Comparison of ENCODE assay signal across 8 cellular contexts in genomic region chr10:119341236-119342016, GRCh38.
A peak's percentile ranks its signal among the peaks of the same experiment; 100 is the strongest.
DNase-seq lines count a peak whose midpoint lies in the region; ATAC-seq, FAIRE-seq and TF ChIP-seq lines count a peak whose summit lies in the region.

No MANE protein-coding gene starts in this region.

- no peak overlapping the region for H3K4me3 ChIP-seq in liver (ENCODE audit: low read depth in 1 of 3, low read length in 3 of 3)

- peak overlapping the region; percentile 28 to 49 for H3K27ac ChIP-seq in liver (ENCODE audit: low read depth in 1 of 2, low read length in 2 of 2)

- H3K27ac Mint-ChIP-seq in activated naive CD8-positive, alpha-beta T cell treated with anti-CD3 and anti-CD28 coated beads, Interleukin-2, amount 10 ng/mL, durations not matched to agents 7 days and 5 days: no peak overlapping the region

- H3K9ac ChIP-seq in liver (ENCODE audit: low read depth in 1 of 2, low read length in 2 of 2): no peak overlapping the region

- DNase-seq in AG08395 (ENCODE audit: low spot score) (peak; percentile 72), RCC 7860 (ENCODE audit: low spot score) (peak; percentile 74)
- DNase-seq in activated naive CD8-positive, alpha-beta T cell treated with anti-CD3 and anti-CD28 coated beads, Interleukin-2, amount 10 ng/mL, durations not matched to agents 7 days and 5 days: no peak
- peak; percentile 15 for DNase-seq in stimulated activated CD8-positive, alpha-beta memory T cell treated with anti-CD3 and anti-CD28 coated beads, Interleukin-7, amount 100 ng/mL, for 24 hours (ENCODE audit: low read depth)

- peaks cover 6% of the 10 kb centered on the region for H3K36me3 Mint-ChIP-seq in activated naive CD8-positive, alpha-beta T cell treated with anti-CD3 and anti-CD28 coated beads, Interleukin-2, amount 10 ng/mL, durations not matched to agents 7 days and 5 days

- H3K36me3 ChIP-seq in liver (ENCODE audit: control insufficient read depth in 4 of 4, insufficient read depth in 3 of 4, low read depth in 1 of 4, low read length in 3 of 4): no peaks in the 10 kb centered on the region

- no peaks in the 10 kb centered on the region for H3K27me3 Mint-ChIP-seq in activated naive CD8-positive, alpha-beta T cell treated with anti-CD3 and anti-CD28 coated beads, Interleukin-2, amount 10 ng/mL, durations not matched to agents 7 days and 5 days

- TF ChIP-seq CTCF in liver (IDR thresholded peaks at IDR 0.05; ENCODE audit: low read depth, low read length, missing input control): no peak

- POLR2A ChIA-PET in activated naive CD8-positive, alpha-beta T cell treated with anti-CD3 and anti-CD28 coated beads, Interleukin-2, amount 10 ng/mL, durations not matched to agents 7 days and 5 days (lab: Charles Lee): no interaction called here

- H3K9me3 Mint-ChIP-seq in activated naive CD8-positive, alpha-beta T cell treated with anti-CD3 and anti-CD28 coated beads, Interleukin-2, amount 10 ng/mL, durations not matched to agents 7 days and 5 days: no peaks in the 10 kb centered on the region

- TF ChIP-seq RAD21 in liver (IDR thresholded peaks at IDR 0.05): peak in 1 of 2 donors; percentile 34

- peaks cover 0 to 12% (median 5%) of the 10 kb centered on the region in 4 donors for H3K4me1 ChIP-seq in liver (ENCODE audit: control insufficient read depth in 4 of 4, insufficient read depth in 4 of 4, low read length in 3 of 4)

- no peaks in the 10 kb centered on the region for H3K27me3 ChIP-seq in liver (ENCODE audit: control insufficient read depth in 4 of 4, insufficient read depth in 4 of 4, low read length in 3 of 4)

- peaks cover 12% of the 10 kb centered on the region for H3K4me1 Mint-ChIP-seq in activated naive CD8-positive, alpha-beta T cell treated with anti-CD3 and anti-CD28 coated beads, Interleukin-2, amount 10 ng/mL, durations not matched to agents 7 days and 5 days

- H3K9me3 ChIP-seq in liver (ENCODE audit: control insufficient read depth in 4 of 4, low read length in 3 of 4): no peaks in the 10 kb centered on the region

- no peak overlapping the region for H3K4me3 Mint-ChIP-seq in activated naive CD8-positive, alpha-beta T cell treated with anti-CD3 and anti-CD28 coated beads, Interleukin-2, amount 10 ng/mL, durations not matched to agents 7 days and 5 days

- 72% methylated on average over 11 of the region's 11 CpGs for WGBS in liver

- peak; percentile 91 for ATAC-seq in activated naive CD8-positive, alpha-beta T cell treated with anti-CD3 and anti-CD28 coated beads, Interleukin-2, amount 10 ng/mL, durations not matched to agents 7 days and 5 days (ENCODE audit: low read depth)
- ATAC-seq in GM18867 (IDR thresholded peaks at IDR 0.05; ENCODE audit: unreplicated experiment) (no peak), GM21723 (IDR thresholded peaks at IDR 0.05; ENCODE audit: unreplicated experiment) (no peak), HG03097 (IDR thresholded peaks at IDR 0.05; ENCODE audit: low FRiP score, unreplicated experiment) (no peak)

- FAIRE-seq in RCC 7860 (lab: Jason Lieb, UNC): peak; percentile 72

TF ChIP-seq in liver, 16 proteins besides CTCF, POLR2A, EP300 and RAD21:
- TF ChIP-seq, protein P1, sequence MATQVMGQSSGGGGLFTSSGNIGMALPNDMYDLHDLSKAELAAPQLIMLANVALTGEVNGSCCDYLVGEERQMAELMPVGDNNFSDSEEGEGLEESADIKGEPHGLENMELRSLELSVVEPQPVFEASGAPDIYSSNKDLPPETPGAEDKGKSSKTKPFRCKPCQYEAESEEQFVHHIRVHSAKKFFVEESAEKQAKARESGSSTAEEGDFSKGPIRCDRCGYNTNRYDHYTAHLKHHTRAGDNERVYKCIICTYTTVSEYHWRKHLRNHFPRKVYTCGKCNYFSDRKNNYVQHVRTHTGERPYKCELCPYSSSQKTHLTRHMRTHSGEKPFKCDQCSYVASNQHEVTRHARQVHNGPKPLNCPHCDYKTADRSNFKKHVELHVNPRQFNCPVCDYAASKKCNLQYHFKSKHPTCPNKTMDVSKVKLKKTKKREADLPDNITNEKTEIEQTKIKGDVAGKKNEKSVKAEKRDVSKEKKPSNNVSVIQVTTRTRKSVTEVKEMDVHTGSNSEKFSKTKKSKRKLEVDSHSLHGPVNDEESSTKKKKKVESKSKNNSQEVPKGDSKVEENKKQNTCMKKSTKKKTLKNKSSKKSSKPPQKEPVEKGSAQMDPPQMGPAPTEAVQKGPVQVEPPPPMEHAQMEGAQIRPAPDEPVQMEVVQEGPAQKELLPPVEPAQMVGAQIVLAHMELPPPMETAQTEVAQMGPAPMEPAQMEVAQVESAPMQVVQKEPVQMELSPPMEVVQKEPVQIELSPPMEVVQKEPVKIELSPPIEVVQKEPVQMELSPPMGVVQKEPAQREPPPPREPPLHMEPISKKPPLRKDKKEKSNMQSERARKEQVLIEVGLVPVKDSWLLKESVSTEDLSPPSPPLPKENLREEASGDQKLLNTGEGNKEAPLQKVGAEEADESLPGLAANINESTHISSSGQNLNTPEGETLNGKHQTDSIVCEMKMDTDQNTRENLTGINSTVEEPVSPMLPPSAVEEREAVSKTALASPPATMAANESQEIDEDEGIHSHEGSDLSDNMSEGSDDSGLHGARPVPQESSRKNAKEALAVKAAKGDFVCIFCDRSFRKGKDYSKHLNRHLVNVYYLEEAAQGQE (IDR thresholded peaks at IDR 0.05): peak; percentile 27
- no peak for TF ChIP-seq FOXA2 (IDR thresholded peaks at IDR 0.05)
- TF ChIP-seq NR2F2 (IDR thresholded peaks at IDR 0.05): no peak
- TF ChIP-seq HNF4A (conservative IDR thresholded peaks at IDR 0.05): peak; percentile 83 to 88
- no peak for TF ChIP-seq GABPA (IDR thresholded peaks at IDR 0.05 in 1 of 2, conservative IDR thresholded peaks at IDR 0.05 in 1 of 2)
- TF ChIP-seq TAF1 (conservative IDR thresholded peaks at IDR 0.05): no peak
- TF ChIP-seq SP1 (IDR thresholded peaks at IDR 0.05): peak; percentile 82
- TF ChIP-seq FOXA1 (IDR thresholded peaks at IDR 0.05): no peak
- peak; percentile 54 to 63 for TF ChIP-seq RXRA (IDR thresholded peaks at IDR 0.05)
- TF ChIP-seq JUND (IDR thresholded peaks at IDR 0.05): peak in 1 of 2 donors; percentile 13
- TF ChIP-seq EGR1 (IDR thresholded peaks at IDR 0.05; ENCODE audit: low read depth in 2 of 2): no peak
- TF ChIP-seq MAX (IDR thresholded peaks at IDR 0.05): no peak
- peak; percentile 57 for TF ChIP-seq HNF4G (IDR thresholded peaks at IDR 0.05)
- TF ChIP-seq, protein P2, sequence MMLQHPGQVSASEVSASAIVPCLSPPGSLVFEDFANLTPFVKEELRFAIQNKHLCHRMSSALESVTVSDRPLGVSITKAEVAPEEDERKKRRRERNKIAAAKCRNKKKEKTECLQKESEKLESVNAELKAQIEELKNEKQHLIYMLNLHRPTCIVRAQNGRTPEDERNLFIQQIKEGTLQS (IDR thresholded peaks at IDR 0.05): peak; percentile 41
- TF ChIP-seq YY1 (IDR thresholded peaks at IDR 0.05): peak; percentile 12
- no peak for TF ChIP-seq ZBTB33 (IDR thresholded peaks at IDR 0.05)
